Comparison of ENCODE assay signal across 19 cellular contexts in genomic region chr15:70186152-70186551, GRCh38.
A peak's percentile ranks its signal among the peaks of the same experiment; 100 is the strongest.
DNase-seq lines count a peak whose midpoint lies in the region; FAIRE-seq and TF ChIP-seq lines count a peak whose summit lies in the region.
"Had no signal": no experiment of that assay in that cellular context is flagged by ENCODE, and none has a peak within 500 bp of the region (broad histone marks: within the 10 kb centered on the region; RNA-seq: fewer than 3 reads in every experiment).

No MANE protein-coding gene starts in this region.

- TF ChIP-seq POLR2A in H1 (IDR thresholded peaks at IDR 0.05; ENCODE audit: control extremely low read depth in 1 of 2, low read depth in 2 of 2, low read length in 2 of 2) = no peak

- no peak overlapping the region for H3K56ac ChIP-seq in H1 (replicated peaks; ENCODE audit: insufficient read length, low read depth, low read length)

- H3K23me2 ChIP-seq in H1 (ENCODE audit: low read depth, low read length) = no peaks in the 10 kb centered on the region

- no peak overlapping the region for H3K18ac ChIP-seq in H1 (ENCODE audit: extremely low read depth, low read length)

- no peak overlapping the region for H3K9ac ChIP-seq in BLaER1 treated with 17β-estradiol and CSF1 and Interleukin-3, amounts not matched to agents 10 nM and 100 nM
- H3K9ac ChIP-seq in H1 (replicated peaks in 1 of 4; ENCODE audit: extremely low read depth in 1 of 4, low read depth in 3 of 4, low read length in 3 of 4) = no peak overlapping the region
- H3K9ac ChIP-seq: parathyroid adenoma had no signal

- H2BK5ac ChIP-seq in H1 (ENCODE audit: low read depth, low read length) = no peak overlapping the region

- CTCF ChIA-PET in H1 (lab: Charles Lee; ENCODE audit: partially characterized antibody) = interaction anchor here (1.2 to 1.5 kb wide), 3 partner anchors 10 to 64 kb away, joined by 3 to 4 read pairs (median 3); no protein-coding TSS in a partner anchor

- TF ChIP-seq EP300 in H1 (IDR thresholded peaks at IDR 0.05; ENCODE audit: borderline replicate concordance in 1 of 2, low read depth in 2 of 2, low read length in 2 of 2) = no peak

- H3K27me3 ChIP-seq in BLaER1 treated with 17β-estradiol and CSF1 and Interleukin-3, amounts not matched to agents 10 nM and 100 nM = no peaks in the 10 kb centered on the region
- no peaks in the 10 kb centered on the region for H3K27me3 ChIP-seq in H1 (replicated peaks in 1 of 4; ENCODE audit: control insufficient read depth in 3 of 4, extremely low read depth in 1 of 4, insufficient read depth in 3 of 4, low read length in 3 of 4)
- H3K27me3 ChIP-seq: body of pancreas, colonic mucosa had no signal

- H3K4me1 ChIP-seq in BLaER1 treated with 17β-estradiol and CSF1 and Interleukin-3, amounts not matched to agents 10 nM and 100 nM = peaks cover 13 to 28% (median 22%) of the 10 kb centered on the region in 10 experiments
- peaks cover 0 to 2% (median 0%) of the 10 kb centered on the region in 4 experiments; a peak in 2 of 7 replicates for H3K4me1 ChIP-seq in H1 (replicated peaks in 1 of 4; ENCODE audit: control insufficient read depth in 3 of 4, insufficient read depth in 4 of 4, low read length in 3 of 4)
- H3K4me1 ChIP-seq: colonic mucosa, parathyroid adenoma had no signal

- 87% methylated on average over 6 of the region's 6 CpGs; no CpG with 5 or more reads in 1 of the 2 experiments for WGBS in H1 (ENCODE audit: extremely low coverage in 1 of 2, insufficient coverage in 1 of 2, insufficient read length in 1 of 2, insufficient replicate concordance in 2 of 2, low coverage in 1 of 2, low lambda C conversion rate in 2 of 2, missing lambda C conversion rate in 1 of 2), 2 experiments

- TF ChIP-seq RAD21 in H1 (IDR thresholded peaks at IDR 0.05 in 1 of 2, conservative IDR thresholded peaks at IDR 0.05 in 1 of 2; ENCODE audit: low read depth in 2 of 2, low read length in 2 of 2) = no peak

- H3K14ac ChIP-seq in H1 (ENCODE audit: insufficient read length) = no peak overlapping the region

- peak; percentile 19 for DNase-seq in LHCN-M2 (ENCODE audit: low read depth)
- no peak for DNase-seq in H1 (ENCODE audit: low read depth in 1 of 2, low spot score in 2 of 2)
- peak; percentile 60 for DNase-seq in retina
- no peak for DNase-seq in NCI-H1048 (lab: John Stamatoyannopoulos, UW)
- DNase-seq in NCI-H774 (lab: John Stamatoyannopoulos, UW) = no peak
- DNase-seq in OCI-M2 (lab: John Stamatoyannopoulos, UW; ENCODE audit: unreplicated experiment) = no peak
- no peak for DNase-seq in mucosa of gallbladder (ENCODE audit: low spot score)
- DNase-seq: activated CD4-positive, alpha-beta T cell treated with anti-CD3 and anti-CD28 coated beads for 1 hour; activated CD8-positive, alpha-beta memory T cell treated with anti-CD3 and anti-CD28 coated beads, Interleukin-2, amount 10 ng/mL, durations not matched to agents 7 days and 5 days; body of pancreas; CD8-positive, alpha-beta memory T cell; colonic mucosa; NCI-H1105 treated with DMSO at 0.1 percent for 48 hours; NK-92 treated with Interleukin-12 subunit alpha and Interleukin-12 subunit beta, amount 100 ng/mL, for 24 hours; stimulated activated CD4-positive, alpha-beta T cell treated with anti-CD3 and anti-CD28 coated beads, Interleukin-4, amount 100 ng/mL, for 24 hours; T1000 had no signal

- H2BK120ac ChIP-seq in H1 (replicated peaks; ENCODE audit: low read depth, low read length) = no peak overlapping the region

- no peak overlapping the region for H2AK5ac ChIP-seq in H1 (ENCODE audit: low read depth, low read length)

- no peaks in the 10 kb centered on the region for H3K36me3 ChIP-seq in BLaER1 treated with 17β-estradiol and CSF1 and Interleukin-3, amounts not matched to agents 10 nM and 100 nM
- H3K36me3 ChIP-seq in H1 (ENCODE audit: control insufficient read depth in 2 of 4, insufficient read depth in 4 of 4, low read length in 3 of 4) = no peaks in the 10 kb centered on the region
- H3K36me3 ChIP-seq: colonic mucosa had no signal

- no peak overlapping the region for H4K8ac ChIP-seq in H1 (ENCODE audit: extremely low read depth, insufficient read depth, low read length)

- H3K79me2 ChIP-seq in H1 (ENCODE audit: control insufficient read depth in 1 of 2, insufficient read depth in 2 of 2, low read length in 2 of 2) = no peaks in the 10 kb centered on the region
- H3K79me2 ChIP-seq: parathyroid adenoma had no signal

- H4K91ac ChIP-seq in H1 (replicated peaks; ENCODE audit: insufficient read length, low read length) = no peak overlapping the region

- H4K5ac ChIP-seq in H1 (ENCODE audit: insufficient read length, low read depth, low read length) = no peak overlapping the region

- H2AFZ ChIP-seq in H1 (ENCODE audit: low read length) = no peak overlapping the region
- H2AFZ ChIP-seq: parathyroid adenoma had no signal

- no peak overlapping the region for H3K4me3 ChIP-seq in BLaER1 treated with 17β-estradiol and CSF1 and Interleukin-3, amounts not matched to agents 10 nM and 100 nM
- no peak overlapping the region for H3K4me3 ChIP-seq in H1 (ENCODE audit: extremely low read depth in 1 of 4, insufficient read depth in 2 of 4, low read depth in 3 of 4, low read length in 4 of 4)
- H3K4me3 ChIP-seq: body of pancreas, colonic mucosa, skin epidermis had no signal

- H2BK12ac ChIP-seq in H1 (ENCODE audit: low read depth, low read length) = 0 out of 2 replicates have a peak overlapping the region, but pooled peaks have one; percentile 27

- H3K9me3 ChIP-seq in BLaER1 treated with 17β-estradiol and CSF1 and Interleukin-3, amounts not matched to agents 10 nM and 100 nM (replicated peaks in 1 of 11) = no peaks in the 10 kb centered on the region
- no peaks in the 10 kb centered on the region for H3K9me3 ChIP-seq in H1 (ENCODE audit: insufficient read depth in 2 of 2, low read depth in 1 of 2, low read length in 1 of 2)
- H3K9me3 ChIP-seq: body of pancreas, colonic mucosa had no signal

- H3K4me2 ChIP-seq in BLaER1 treated with 17β-estradiol and CSF1 and Interleukin-3, amounts not matched to agents 10 nM and 100 nM = peak overlapping the region; percentile 39 to 65 (median 52); a peak in 21 of 22 replicates
- H3K4me2 ChIP-seq in H1 (ENCODE audit: insufficient read depth in 1 of 2, low read depth in 2 of 2, low read length in 2 of 2) = no peak overlapping the region

- H3K79me1 ChIP-seq in H1 (ENCODE audit: low read depth, low read length) = no peaks in the 10 kb centered on the region

- POLR2A ChIA-PET in H1 (lab: Charles Lee; ENCODE audit: partially characterized antibody) = no interaction called here

- H3K4ac ChIP-seq in H1 (replicated peaks; ENCODE audit: insufficient read length, low read depth, low read length) = no peak overlapping the region

- FAIRE-seq in H1 (lab: Jason Lieb, UNC) = no peak

- H3K23ac ChIP-seq in H1 (ENCODE audit: insufficient read length) = no peak overlapping the region

- H2BK15ac ChIP-seq in H1 (ENCODE audit: low read length) = peak overlapping the region; percentile 61; the same call in 1 of the 2 replicates

- no peak overlapping the region for H2BK20ac ChIP-seq in H1 (ENCODE audit: low read length)

- peaks cover 0 to 2% (median 0%) of the 10 kb centered on the region in 11 experiments; a peak in 3 of 22 replicates for H4K20me1 ChIP-seq in BLaER1 treated with 17β-estradiol and CSF1 and Interleukin-3, amounts not matched to agents 10 nM and 100 nM
- no peaks in the 10 kb centered on the region for H4K20me1 ChIP-seq in H1 (replicated peaks in 1 of 2; ENCODE audit: control insufficient read depth in 1 of 2, insufficient read depth in 2 of 2, low read length in 2 of 2)

- no peak for TF ChIP-seq CTCF in H1 (IDR thresholded peaks at IDR 0.05; ENCODE audit: control extremely low read depth in 1 of 3, insufficient read depth in 1 of 3, low read depth in 1 of 3, low read length in 3 of 3)

- no peak overlapping the region for H3K27ac ChIP-seq in BLaER1 treated with 17β-estradiol and CSF1 and Interleukin-3, amounts not matched to agents 10 nM and 100 nM
- H3K27ac ChIP-seq in H1 (ENCODE audit: low read depth, low read length) = no peak overlapping the region
- H3K27ac ChIP-seq: body of pancreas, colonic mucosa, parathyroid adenoma, skin epidermis had no signal

TF ChIP-seq in H1, 55 proteins besides CTCF, POLR2A, EP300 and RAD21:
- TF ChIP-seq TAF7 (optimal IDR thresholded peaks at IDR 0.05; ENCODE audit: borderline replicate concordance, low read depth, low read length) = no peak
- no peak for TF ChIP-seq TAF1 (IDR thresholded peaks at IDR 0.05; ENCODE audit: low read depth, low read length)
- no peak for TF ChIP-seq HDAC2 (IDR thresholded peaks at IDR 0.05; ENCODE audit: borderline replicate concordance in 1 of 2, low read depth in 2 of 2, low read length in 2 of 2)
- no peak for TF ChIP-seq RXRA (IDR thresholded peaks at IDR 0.05; ENCODE audit: insufficient read depth, low read depth, low read length)
- no peak for TF ChIP-seq KDM5A (IDR thresholded peaks at IDR 0.05; ENCODE audit: low read length)
- TF ChIP-seq TCF12 (IDR thresholded peaks at IDR 0.05; ENCODE audit: low read depth, low read length) = no peak
- no peak for TF ChIP-seq YY1 (IDR thresholded peaks at IDR 0.05; ENCODE audit: low read depth, low read length)
- no peak for TF ChIP-seq SP4 (IDR thresholded peaks at IDR 0.05; ENCODE audit: low read length)
- TF ChIP-seq SIX5 (IDR thresholded peaks at IDR 0.05; ENCODE audit: low read depth, low read length) = no peak

Comparison
In these comparisons a context has a peak if more than half of its experiments do, and no peak if none do; other contexts are left out.
1. H3K4me2 ChIP-seq: peak in BLaER1 treated with 17β-estradiol and CSF1 and Interleukin-3, amounts not matched to agents 10 nM and 100 nM (11 of 11); none in H1 (0 of 2).
2. DNase-seq: peak in LHCN-M2 (single experiment) and retina (single experiment); none in H1 (0 of 2), NCI-H1048 (single experiment), NCI-H774 (single experiment), OCI-M2 (single experiment) and mucosa of gallbladder (single experiment).